In genomic region chr4:33357121-33357520, GRCh38 we compare ENCODE assay signal across 11 cellular contexts.
A peak's percentile ranks its signal among the peaks of the same experiment; 100 is the strongest.
DNase-seq lines count a peak whose midpoint lies in the region; ATAC-seq lines count a peak whose summit lies in the region.
"Had no signal": no experiment of that assay in that cellular context is flagged by ENCODE, and none has a peak within 500 bp of the region (broad histone marks: within the 10 kb centered on the region; RNA-seq: fewer than 3 reads in every experiment).

No MANE protein-coding gene starts in this region.

- ATAC-seq in activated T-cell treated with anti-CD3 and anti-CD28 coated beads, Interleukin-2, amount 50 U/mL, for 4 hours = no peak
- ATAC-seq in GM19467 (IDR thresholded peaks at IDR 0.05; ENCODE audit: unreplicated experiment) = no peak
- ATAC-seq: CD8-positive, alpha-beta T cell; Panc1 had no signal

- H3K4me1 Mint-ChIP-seq in activated T-cell treated with anti-CD3 and anti-CD28 coated beads, Interleukin-2, amount 50 U/mL, for 4 hours (ENCODE audit: low read depth) = no peaks in the 10 kb centered on the region

- peaks cover 11% of the 10 kb centered on the region for H3K9me3 Mint-ChIP-seq in activated T-cell treated with anti-CD3 and anti-CD28 coated beads, Interleukin-2, amount 50 U/mL, for 4 hours

- DNase-seq in NCI-H2081 (lab: John Stamatoyannopoulos, UW) = peak; percentile 18 to 50
- DNase-seq in NCI-H2081 treated with DMSO at 0.1 percent for 48 hours (lab: John Stamatoyannopoulos, UW) = no peak
- DNase-seq in NCI-H2029 treated with DMSO at 0.1 percent for 48 hours (lab: John Stamatoyannopoulos, UW) = peak; percentile 24
- DNase-seq in NCI-H748 treated with DMSO at 0.1 percent for 48 hours (lab: John Stamatoyannopoulos, UW) = peak; percentile 34
- DNase-seq in activated T-cell treated with anti-CD3 and anti-CD28 coated beads, Interleukin-2, amount 50 U/mL, for 4 hours = no peak
- no peak for DNase-seq in activated naive CD4-positive, alpha-beta T cell (lab: John Stamatoyannopoulos, UW)
- no peak for DNase-seq in COLO829 (ENCODE audit: low spot score)
- DNase-seq: CD8-positive, alpha-beta T cell; NCI-H2107 had no signal

- H3K4me3 Mint-ChIP-seq in activated T-cell treated with anti-CD3 and anti-CD28 coated beads, Interleukin-2, amount 50 U/mL, for 4 hours = no peak overlapping the region
- H3K4me3 Mint-ChIP-seq: CD8-positive, alpha-beta T cell had no signal

- no peaks in the 10 kb centered on the region for H3K36me3 Mint-ChIP-seq in activated T-cell treated with anti-CD3 and anti-CD28 coated beads, Interleukin-2, amount 50 U/mL, for 4 hours (ENCODE audit: insufficient read depth)
- H3K36me3 Mint-ChIP-seq: CD8-positive, alpha-beta T cell had no signal

- H3K27me3 Mint-ChIP-seq in activated T-cell treated with anti-CD3 and anti-CD28 coated beads, Interleukin-2, amount 50 U/mL, for 4 hours (ENCODE audit: low read depth) = no peaks in the 10 kb centered on the region

Comparison
In these comparisons a context has a peak if more than half of its experiments do, and no peak if none do; other contexts are left out.
1. DNase-seq: peak in NCI-H2081 (2 of 2), NCI-H2029 treated with DMSO at 0.1 percent for 48 hours (single experiment) and NCI-H748 treated with DMSO at 0.1 percent for 48 hours (single experiment); none in NCI-H2081 treated with DMSO at 0.1 percent for 48 hours (single experiment), activated T-cell treated with anti-CD3 and anti-CD28 coated beads, Interleukin-2, amount 50 U/mL, for 4 hours (single experiment), activated naive CD4-positive, alpha-beta T cell (0 of 4) and COLO829 (single experiment).